ENCODE assay signal across 19 cellular contexts in the genomic region with DNA sequence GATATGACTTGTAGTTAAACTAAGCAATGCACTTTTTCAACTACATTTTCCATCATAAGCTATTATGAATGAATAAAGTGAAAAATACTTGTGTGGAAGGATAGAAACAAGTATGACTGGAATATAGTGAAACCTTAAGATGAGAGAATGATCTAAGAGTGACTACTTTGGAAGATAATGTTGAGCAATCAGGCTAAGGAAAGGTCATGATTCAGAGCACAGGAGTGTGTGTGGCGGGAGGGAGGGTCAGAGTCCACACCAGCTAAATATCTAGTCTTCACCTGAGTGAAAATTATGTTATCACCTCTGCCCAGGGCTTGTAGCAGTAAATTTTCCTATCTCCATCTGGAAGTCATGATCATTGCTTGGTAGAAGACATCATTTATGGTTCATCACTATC.
"Had no signal": no experiment of that assay in that cellular context is flagged by ENCODE, and none has a peak within 500 bp of the region (broad histone marks: within the 10 kb centered on the region; RNA-seq: fewer than 3 reads in every experiment).

No MANE protein-coding gene starts in this region.

- ATAC-seq: activated CD8-positive, alpha-beta T cell treated with anti-CD3 and anti-CD28 coated beads for 36 hours; gastroesophageal sphincter; left cardiac atrium; naive thymus-derived CD8-positive, alpha-beta T cell; psoas muscle; right lobe of liver; stimulated activated effector memory CD8-positive, alpha-beta T cell treated with anti-CD3 and anti-CD28 coated beads, Interleukin-12 subunit alpha, Interleukin-12 subunit beta, amount 100 ng/mL, for 72 hours had no signal

- H3K4me3 ChIP-seq: coronary artery, esophagus muscularis mucosa, gastroesophageal sphincter, psoas muscle, right lobe of liver, smooth muscle cell, stomach, vagina had no signal

- H3K4me1 ChIP-seq: esophagus muscularis mucosa, gastroesophageal sphincter, psoas muscle, right lobe of liver, stomach, vagina had no signal

- H3K27ac ChIP-seq: coronary artery, esophagus muscularis mucosa, gastroesophageal sphincter, psoas muscle, right lobe of liver, stomach, vagina had no signal

- H3K27me3 ChIP-seq: esophagus muscularis mucosa, gastroesophageal sphincter, right lobe of liver, stomach, vagina had no signal

- H3K4me1 Mint-ChIP-seq: naive thymus-derived CD8-positive, alpha-beta T cell; stimulated activated effector memory CD8-positive, alpha-beta T cell treated with anti-CD3 and anti-CD28 coated beads, Interleukin-12 subunit alpha, Interleukin-12 subunit beta, amount 100 ng/mL, for 72 hours had no signal

- H3K4me3 Mint-ChIP-seq: activated CD8-positive, alpha-beta T cell treated with anti-CD3 and anti-CD28 coated beads for 36 hours; activated naive CD4-positive, alpha-beta T cell treated with anti-CD3 and anti-CD28 coated beads for 36 hours; naive thymus-derived CD8-positive, alpha-beta T cell; stimulated activated effector memory CD8-positive, alpha-beta T cell treated with anti-CD3 and anti-CD28 coated beads, Interleukin-12 subunit alpha, Interleukin-12 subunit beta, amount 100 ng/mL, for 72 hours had no signal

- H3K4me2 ChIP-seq: smooth muscle cell had no signal

- H3K27ac Mint-ChIP-seq: activated CD8-positive, alpha-beta T cell treated with anti-CD3 and anti-CD28 coated beads for 36 hours; activated naive CD4-positive, alpha-beta T cell treated with anti-CD3 and anti-CD28 coated beads for 36 hours; naive thymus-derived CD8-positive, alpha-beta T cell; stimulated activated effector memory CD8-positive, alpha-beta T cell treated with anti-CD3 and anti-CD28 coated beads, Interleukin-12 subunit alpha, Interleukin-12 subunit beta, amount 100 ng/mL, for 72 hours had no signal

- DNase-seq: activated CD4-positive, alpha-beta T cell treated with anti-CD3 and anti-CD28 coated beads for 48 hours; activated CD4-positive, CD25-positive, alpha-beta regulatory T cell; activated CD8-positive, alpha-beta T cell treated with anti-CD3 and anti-CD28 coated beads for 36 hours; activated naive CD4-positive, alpha-beta T cell treated with anti-CD3 and anti-CD28 coated beads for 36 hours; activated T-cell treated with anti-CD3 and anti-CD28 coated beads, Interleukin-2, amount 50 U/mL, for 1 hour; aorta; left cardiac atrium; mesendoderm; naive thymus-derived CD8-positive, alpha-beta T cell; psoas muscle; right lobe of liver; stimulated activated CD4-positive, alpha-beta T cell treated with anti-CD3 and anti-CD28 coated beads, Interleukin-4, amount 100 ng/mL, for 24 hours; stomach had no signal

- H3K36me3 ChIP-seq: esophagus muscularis mucosa, gastroesophageal sphincter, right lobe of liver, stomach, vagina had no signal

- H3K36me3 Mint-ChIP-seq: naive thymus-derived CD8-positive, alpha-beta T cell; stimulated activated effector memory CD8-positive, alpha-beta T cell treated with anti-CD3 and anti-CD28 coated beads, Interleukin-12 subunit alpha, Interleukin-12 subunit beta, amount 100 ng/mL, for 72 hours had no signal

- H3K27me3 Mint-ChIP-seq: activated CD8-positive, alpha-beta T cell treated with anti-CD3 and anti-CD28 coated beads for 36 hours; naive thymus-derived CD8-positive, alpha-beta T cell had no signal

- H3K9me3 ChIP-seq: esophagus muscularis mucosa, gastroesophageal sphincter, psoas muscle, right lobe of liver, stomach, vagina had no signal
